ENCODE assay signal across 9 cellular contexts in genomic region chr10:17109475-17110207, GRCh38. TPM values are rescaled to one million over a fixed set of nuclear protein-coding genes. Genes with fewer than 3 reads are reported as not detected.
DNase-seq lines count a peak whose midpoint lies in the region; ATAC-seq and TF ChIP-seq lines count a peak whose summit lies in the region.
"Had no signal": no experiment of that assay in that cellular context is flagged by ENCODE, and none has a peak within 500 bp of the region (broad histone marks: within the 10 kb centered on the region; RNA-seq: fewer than 3 reads in every experiment).

No MANE protein-coding gene starts in this region.

- RAD21 ChIA-PET in HCT116 (lab: Charles Lee; ENCODE audit: low non-redundant PET in 1 of 2, low total read pairs in 2 of 2, uncharacterized antibody in 2 of 2, unreplicated experiment in 2 of 2): no interaction called here

- no peaks in the 10 kb centered on the region for H4K20me1 ChIP-seq in HCT116 (ENCODE audit: insufficient read depth)

- CTCF ChIA-PET in HCT116 (lab: Charles Lee): no interaction called here

- H3K27ac ChIP-seq in HCT116 (ENCODE audit: low read depth, low read length) (no peak overlapping the region), ovary (no peak overlapping the region)

- H3K4me2 ChIP-seq in HCT116 (ENCODE audit: low read length): peak overlapping the region; percentile 12; the same call in 1 of the 2 replicates

- intact Hi-C loops in HCT116 (cut with micrococcal nuclease): no loop called here
- intact Hi-C loops in ovary (cut with DNase I): no loop called here

- no TSS peak for BruUV-seq in HCT116 (replicated peaks; lab: Mats Ljungman, UMichigan)

- peak; percentile 67 for DNase-seq in COLO829 (ENCODE audit: low spot score)
- DNase-seq in HCT116 (ENCODE audit: low read depth, low spot score): peak; percentile 21
- peak; percentile 73 for DNase-seq in adipocyte (ENCODE audit: low read depth)
- DNase-seq in hepatic stellate cell (ENCODE audit: low spot score): peak; percentile 27
- DNase-seq in stimulated activated naive CD4-positive, alpha-beta T cell (lab: John Stamatoyannopoulos, UW): no peak
- no peak for DNase-seq in ovary
- DNase-seq: effector CD8-positive, alpha-beta T cell; NCI-H1436 had no signal

- H3K36me3 ChIP-seq in HCT116 (ENCODE audit: control insufficient read depth in 1 of 2, insufficient read depth in 2 of 2, low read length in 2 of 2) (no peaks in the 10 kb centered on the region), adipocyte (ENCODE audit: control insufficient read depth, insufficient read depth, low read length, severe bottlenecking) (no peaks in the 10 kb centered on the region), ovary (no peaks in the 10 kb centered on the region)

- 52 to 74% (median 56%) methylated on average over 3 of the region's 3 CpGs for WGBS in ovary, 3 donors

- H3K4me1 ChIP-seq in HCT116 (ENCODE audit: control insufficient read depth in 1 of 2, insufficient read depth in 2 of 2, low read length in 2 of 2) (peaks cover 6 to 18% of the 10 kb centered on the region in 2 experiments; a peak in 3 of 4 replicates), adipocyte (ENCODE audit: control insufficient read depth, insufficient read depth, low read length) (peaks cover 5% of the 10 kb centered on the region), ovary (ENCODE audit: insufficient read depth) (peaks cover 3% of the 10 kb centered on the region)

- TF ChIP-seq RAD21 in HCT116 (IDR thresholded peaks at IDR 0.05; ENCODE audit: low read depth): no peak

- H3K4me3 ChIP-seq in HCT116 (replicated peaks in 1 of 2; ENCODE audit: low read depth in 1 of 2, low read length in 2 of 2) (no peak overlapping the region), adipocyte (ENCODE audit: low read length) (no peak overlapping the region), ovary (no peak overlapping the region)

- no peak for TF ChIP-seq CTCF in HCT116 (IDR thresholded peaks at IDR 0.05 in 2 of 3, conservative IDR thresholded peaks at IDR 0.05 in 1 of 3; ENCODE audit: borderline replicate concordance in 1 of 3, insufficient read depth in 1 of 3, low read depth in 2 of 3, low read length in 2 of 3)
- TF ChIP-seq CTCF in ovary (IDR thresholded peaks at IDR 0.05): no peak

- TF ChIP-seq EP300 in ovary (IDR thresholded peaks at IDR 0.05): no peak

- H3K27me3 ChIP-seq in HCT116 (ENCODE audit: insufficient read depth, low read length): no peaks in the 10 kb centered on the region
- H3K27me3 ChIP-seq in adipocyte (replicated peaks; ENCODE audit: control insufficient read depth, insufficient read depth, low read length): no peaks in the 10 kb centered on the region
- H3K27me3 ChIP-seq in ovary: no peaks in the 10 kb centered on the region

- H3K9ac ChIP-seq in HCT116 (ENCODE audit: low read length) (no peak overlapping the region), adipocyte (ENCODE audit: low read length) (no peak overlapping the region)

- H3K9me3 ChIP-seq in HCT116 (ENCODE audit: control insufficient read depth in 1 of 2, insufficient read depth in 1 of 2, low read depth in 1 of 2, low read length in 2 of 2): no peaks in the 10 kb centered on the region
- H3K9me3 ChIP-seq in adipocyte (ENCODE audit: control insufficient read depth, low read length): no peaks in the 10 kb centered on the region
- H3K9me3 ChIP-seq in ovary: no peaks in the 10 kb centered on the region

- no peaks in the 10 kb centered on the region for H3K9me2 ChIP-seq in HCT116 (ENCODE audit: insufficient read depth)

- peak; percentile 82 for ATAC-seq in HCT116
- ATAC-seq in HG02884 (IDR thresholded peaks at IDR 0.05; ENCODE audit: unreplicated experiment): no peak

- peak overlapping the region; percentile 70 for H2AFZ ChIP-seq in HCT116 (ENCODE audit: low read depth, low read length, poor library complexity, severe bottlenecking)

- no peaks in the 10 kb centered on the region for H3K79me2 ChIP-seq in HCT116 (ENCODE audit: insufficient read depth, low read length)

- no peak for TF ChIP-seq POLR2A in HCT116 (IDR thresholded peaks at IDR 0.05; ENCODE audit: borderline replicate concordance, extremely low read depth, insufficient read depth, insufficient read length)
- no peak for TF ChIP-seq POLR2A in ovary (IDR thresholded peaks at IDR 0.05)

- POLR2A ChIA-PET in HCT116 (lab: Charles Lee): no interaction called here

TF ChIP-seq in HCT116, 20 proteins besides CTCF, POLR2A, EP300 and RAD21:
- peak; percentile 54 for TF ChIP-seq JUND (IDR thresholded peaks at IDR 0.05)
- TF ChIP-seq CEBPB (IDR thresholded peaks at IDR 0.05; ENCODE audit: low read depth): no peak
- TF ChIP-seq, protein P1, sequence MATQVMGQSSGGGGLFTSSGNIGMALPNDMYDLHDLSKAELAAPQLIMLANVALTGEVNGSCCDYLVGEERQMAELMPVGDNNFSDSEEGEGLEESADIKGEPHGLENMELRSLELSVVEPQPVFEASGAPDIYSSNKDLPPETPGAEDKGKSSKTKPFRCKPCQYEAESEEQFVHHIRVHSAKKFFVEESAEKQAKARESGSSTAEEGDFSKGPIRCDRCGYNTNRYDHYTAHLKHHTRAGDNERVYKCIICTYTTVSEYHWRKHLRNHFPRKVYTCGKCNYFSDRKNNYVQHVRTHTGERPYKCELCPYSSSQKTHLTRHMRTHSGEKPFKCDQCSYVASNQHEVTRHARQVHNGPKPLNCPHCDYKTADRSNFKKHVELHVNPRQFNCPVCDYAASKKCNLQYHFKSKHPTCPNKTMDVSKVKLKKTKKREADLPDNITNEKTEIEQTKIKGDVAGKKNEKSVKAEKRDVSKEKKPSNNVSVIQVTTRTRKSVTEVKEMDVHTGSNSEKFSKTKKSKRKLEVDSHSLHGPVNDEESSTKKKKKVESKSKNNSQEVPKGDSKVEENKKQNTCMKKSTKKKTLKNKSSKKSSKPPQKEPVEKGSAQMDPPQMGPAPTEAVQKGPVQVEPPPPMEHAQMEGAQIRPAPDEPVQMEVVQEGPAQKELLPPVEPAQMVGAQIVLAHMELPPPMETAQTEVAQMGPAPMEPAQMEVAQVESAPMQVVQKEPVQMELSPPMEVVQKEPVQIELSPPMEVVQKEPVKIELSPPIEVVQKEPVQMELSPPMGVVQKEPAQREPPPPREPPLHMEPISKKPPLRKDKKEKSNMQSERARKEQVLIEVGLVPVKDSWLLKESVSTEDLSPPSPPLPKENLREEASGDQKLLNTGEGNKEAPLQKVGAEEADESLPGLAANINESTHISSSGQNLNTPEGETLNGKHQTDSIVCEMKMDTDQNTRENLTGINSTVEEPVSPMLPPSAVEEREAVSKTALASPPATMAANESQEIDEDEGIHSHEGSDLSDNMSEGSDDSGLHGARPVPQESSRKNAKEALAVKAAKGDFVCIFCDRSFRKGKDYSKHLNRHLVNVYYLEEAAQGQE (IDR thresholded peaks at IDR 0.05; ENCODE audit: low read depth): no peak
- TF ChIP-seq EZH2 (IDR thresholded peaks at IDR 0.05): no peak
- no peak for TF ChIP-seq TCF7L2 (IDR thresholded peaks at IDR 0.05; ENCODE audit: borderline replicate concordance, extremely low read depth, insufficient read depth, insufficient read length)
- TF ChIP-seq SP1 (IDR thresholded peaks at IDR 0.05; ENCODE audit: low read depth): no peak
- TF ChIP-seq SRF (IDR thresholded peaks at IDR 0.05; ENCODE audit: low read depth): no peak
- no peak for TF ChIP-seq ZNF274 (IDR thresholded peaks at IDR 0.05; ENCODE audit: low read depth, low read length)
- no peak for TF ChIP-seq SIN3A (IDR thresholded peaks at IDR 0.05; ENCODE audit: low read depth)
- no peak for TF ChIP-seq POLR2AphosphoS5 (IDR thresholded peaks at IDR 0.05; ENCODE audit: low read depth, low read length)
- TF ChIP-seq, protein P2, sequence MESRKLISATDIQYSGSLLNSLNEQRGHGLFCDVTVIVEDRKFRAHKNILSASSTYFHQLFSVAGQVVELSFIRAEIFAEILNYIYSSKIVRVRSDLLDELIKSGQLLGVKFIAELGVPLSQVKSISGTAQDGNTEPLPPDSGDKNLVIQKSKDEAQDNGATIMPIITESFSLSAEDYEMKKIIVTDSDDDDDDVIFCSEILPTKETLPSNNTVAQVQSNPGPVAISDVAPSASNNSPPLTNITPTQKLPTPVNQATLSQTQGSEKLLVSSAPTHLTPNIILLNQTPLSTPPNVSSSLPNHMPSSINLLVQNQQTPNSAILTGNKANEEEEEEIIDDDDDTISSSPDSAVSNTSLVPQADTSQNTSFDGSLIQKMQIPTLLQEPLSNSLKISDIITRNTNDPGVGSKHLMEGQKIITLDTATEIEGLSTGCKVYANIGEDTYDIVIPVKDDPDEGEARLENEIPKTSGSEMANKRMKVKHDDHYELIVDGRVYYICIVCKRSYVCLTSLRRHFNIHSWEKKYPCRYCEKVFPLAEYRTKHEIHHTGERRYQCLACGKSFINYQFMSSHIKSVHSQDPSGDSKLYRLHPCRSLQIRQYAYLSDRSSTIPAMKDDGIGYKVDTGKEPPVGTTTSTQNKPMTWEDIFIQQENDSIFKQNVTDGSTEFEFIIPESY (IDR thresholded peaks at IDR 0.05; ENCODE audit: extremely low read depth, insufficient replicate concordance, low read length): no peak
- TF ChIP-seq EZH2phosphoT487 (IDR thresholded peaks at IDR 0.05; ENCODE audit: borderline replicate concordance): no peak
- peak; percentile 42; the same call in 1 of the 2 replicates for TF ChIP-seq FOSL1 (IDR thresholded peaks at IDR 0.05; ENCODE audit: low read depth)
- no peak for TF ChIP-seq CBX3 (IDR thresholded peaks at IDR 0.05; ENCODE audit: low read depth)
- peak; percentile 23 for TF ChIP-seq YY1 (IDR thresholded peaks at IDR 0.05; ENCODE audit: extremely low read depth, insufficient replicate concordance, low read depth, low read length)
- TF ChIP-seq, protein P3, sequence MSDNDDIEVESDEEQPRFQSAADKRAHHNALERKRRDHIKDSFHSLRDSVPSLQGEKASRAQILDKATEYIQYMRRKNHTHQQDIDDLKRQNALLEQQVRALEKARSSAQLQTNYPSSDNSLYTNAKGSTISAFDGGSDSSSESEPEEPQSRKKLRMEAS (IDR thresholded peaks at IDR 0.05): peak; percentile 58
- no peak for TF ChIP-seq ZFX (IDR thresholded peaks at IDR 0.05)
- TF ChIP-seq EGR1 (IDR thresholded peaks at IDR 0.05; ENCODE audit: low read depth): no peak
- TF ChIP-seq ATF3 (IDR thresholded peaks at IDR 0.05): no peak
- TF ChIP-seq ELF1 (IDR thresholded peaks at IDR 0.05; ENCODE audit: borderline replicate concordance, low read depth): no peak
TF ChIP-seq in HCT116: peak in this region for 4.

RNA-seq across cellular contexts. Expression of gene CUBN, which starts 20.0 kb away (rescaled TPM):
- total RNA-seq in HCT116 (2021; ENCODE audit: unreplicated experiment) (1.2 TPM), ovary (1 to 10 TPM; 3.5 to 5.8 (median 4.6) TPM)
- 0.10 and 0.39 TPM in 2 replicates for polyA plus RNA-seq in HCT116 (2012)
- 1 to 10 TPM; 1.9 to 3.5 TPM for polyA plus RNA-seq in ovary

Comparison
In these comparisons a context has a peak if more than half of its experiments do, and no peak if none do; other contexts are left out.
1. DNase-seq: peak in COLO829 (single experiment), HCT116 (single experiment), adipocyte (single experiment) and hepatic stellate cell (single experiment); none in stimulated activated naive CD4-positive, alpha-beta T cell (0 of 6) and ovary (0 of 5).